ENCODE assay signal across 9 cellular contexts in the genomic region with DNA sequence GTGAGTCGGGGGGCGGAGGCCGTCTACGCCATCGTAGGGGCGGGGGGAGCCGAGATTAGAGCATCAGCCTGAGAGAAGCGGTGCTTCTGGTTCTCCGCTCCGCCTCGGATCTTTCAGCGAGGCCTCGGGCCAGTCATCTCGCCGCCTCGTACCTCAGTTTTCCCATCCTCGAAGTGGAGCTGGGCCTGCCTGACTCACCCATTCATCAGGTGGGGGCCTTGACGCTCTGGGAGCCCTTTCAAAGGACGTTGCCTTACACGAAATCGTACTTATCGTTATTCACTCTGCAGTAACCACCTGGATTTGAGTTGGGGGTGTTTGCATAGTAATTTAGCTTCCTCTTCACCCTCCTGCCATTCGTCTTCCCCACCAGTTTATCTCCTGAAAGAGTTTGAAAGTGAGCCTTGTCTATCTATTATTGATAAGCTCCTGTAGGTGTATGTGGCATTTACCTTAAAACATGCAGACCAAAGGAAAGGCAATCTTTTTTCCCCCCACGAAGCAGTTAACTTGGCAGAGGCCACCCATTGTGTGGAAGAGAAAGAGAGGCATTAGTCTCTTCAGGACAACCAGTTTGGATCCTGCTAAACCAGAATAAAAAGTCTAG. TPM values are rescaled to one million over a fixed set of nuclear protein-coding genes. Genes with fewer than 3 reads are reported as not detected.
A peak's percentile ranks its signal among the peaks of the same experiment; 100 is the strongest.
DNase-seq lines count a peak whose midpoint lies in the region; ATAC-seq and TF ChIP-seq lines count a peak whose summit lies in the region.
"Had no signal": no experiment of that assay in that cellular context is flagged by ENCODE, and none has a peak within 500 bp of the region (broad histone marks: within the 10 kb centered on the region; RNA-seq: fewer than 3 reads in every experiment).

No MANE protein-coding gene starts in this region.

- H3K9me3 Mint-ChIP-seq in activated B cell treated with CpG ODN at 0.5 μM for 24 hours, result no peaks in the 10 kb centered on the region

- H3K27me3 Mint-ChIP-seq in activated B cell treated with CpG ODN at 0.5 μM for 24 hours, result no peaks in the 10 kb centered on the region

- H3K27ac ChIP-seq in right cardiac atrium (ENCODE audit: low read length), result peak overlapping the region; percentile 98
- H3K27ac ChIP-seq in skin epidermis, result peak overlapping the region; percentile 85 to 98 (median 93)

- CTCF ChIA-PET in activated B cell treated with CpG ODN at 0.5 μM for 24 hours (lab: Charles Lee), result interaction anchor here (3.3 to 6.4 kb wide), 3 partner anchors 13 to 47 kb away, joined by 18 to 158 read pairs (median 22); partner anchors contain the start of genes C17orf50 and MMP28

- peak overlapping the region; percentile 100 for H3K27ac Mint-ChIP-seq in activated B cell treated with CpG ODN at 0.5 μM for 24 hours

- under 1% methylated on average over 24 of the region's 24 CpGs for WGBS in right cardiac atrium

- no peaks in the 10 kb centered on the region for H3K9me3 ChIP-seq in right cardiac atrium (ENCODE audit: control insufficient read depth, low read length)

- ATAC-seq in activated B cell treated with CpG ODN at 0.5 μM for 24 hours (ENCODE audit: low read depth), result peak; percentile 1
- ATAC-seq in right cardiac atrium, result no peak
- no peak for ATAC-seq in HG03521 (IDR thresholded peaks at IDR 0.05; ENCODE audit: unreplicated experiment)
- ATAC-seq in GM18861 (IDR thresholded peaks at IDR 0.05; ENCODE audit: unreplicated experiment), result no peak

- peak overlapping the region; percentile 93 for H3K4me3 Mint-ChIP-seq in activated B cell treated with CpG ODN at 0.5 μM for 24 hours

- no peaks in the 10 kb centered on the region for H3K27me3 ChIP-seq in right cardiac atrium (ENCODE audit: control insufficient read depth, insufficient read depth)

- H3K4me3 ChIP-seq in right cardiac atrium (ENCODE audit: low read length), result peak overlapping the region; percentile 86
- peak overlapping the region; percentile 62 to 93 (median 81) for H3K4me3 ChIP-seq in skin epidermis

- POLR2A ChIA-PET in activated B cell treated with CpG ODN at 0.5 μM for 24 hours (lab: Charles Lee), result interaction anchor here (0.6 to 3.5 kb wide), 14 partner anchors 8 to 739 kb away, joined by 3 to 121 read pairs (median 5); partner anchors contain the start of genes AP2B1, MMP28 and PEX12

- intact Hi-C loops in activated B cell treated with CpG ODN at 0.5 μM for 24 hours (cut with micrococcal nuclease) (loop anchor here (1.0 to 10.0 kb wide), 7 partner anchors 15 to 791 kb away; partner anchors contain the start of genes AP2B1, MMP28, MRM1 and SLFN5), right cardiac atrium (cut with DNase I) (no loop called here)

- TF ChIP-seq CTCF in activated B cell treated with CpG ODN at 0.5 μM for 24 hours (IDR thresholded peaks at IDR 0.05), result no peak

- no peaks in the 10 kb centered on the region for H3K4me1 ChIP-seq in right cardiac atrium (ENCODE audit: control insufficient read depth, insufficient read depth, low read length)

- peak in 2 of 3 experiments; percentile 15 for DNase-seq in stimulated activated CD4-positive, alpha-beta T cell treated with anti-CD3 and anti-CD28 coated beads, TNF-alpha, amount 100 ng/mL, for 24 hours (ENCODE audit: low read depth in 3 of 3)
- no peak for DNase-seq in stimulated activated CD4-positive, alpha-beta T cell treated with anti-CD3 and anti-CD28 coated beads, Interleukin-2, amount 100 ng/mL, for 48 hours
- DNase-seq in activated B cell treated with CpG ODN at 0.5 μM for 24 hours (no peak), right cardiac atrium (no peak), cerebellar cortex (ENCODE audit: low spot score) (no peak)

- H3K4me1 Mint-ChIP-seq in activated B cell treated with CpG ODN at 0.5 μM for 24 hours, result peaks cover 57% of the 10 kb centered on the region

- peaks cover 25% of the 10 kb centered on the region for H3K36me3 Mint-ChIP-seq in activated B cell treated with CpG ODN at 0.5 μM for 24 hours (ENCODE audit: low read depth)

RNA-seq across cellular contexts. Expression of gene TAF15, which starts 0.7 kb away (rescaled TPM):
- total RNA-seq in activated B cell treated with CpG ODN at 0.5 μM for 24 hours (224 and 243 TPM in 2 replicates), right cardiac atrium (100 to 1,000 TPM in 3 of 4 donors, 10 to 100 TPM in 1; 96.5 to 125 (median 106) TPM)
- 86.3 TPM for polyA plus RNA-seq in right cardiac atrium

RNA-seq across cellular contexts. Expression of gene MMP28, which starts 14.5 kb away (rescaled TPM):
- 0.59 TPM in 1 of 2 replicates, not detected in the other for total RNA-seq in activated B cell treated with CpG ODN at 0.5 μM for 24 hours
- total RNA-seq in right cardiac atrium, result 1 to 10 TPM; 4.6 to 5.8 (median 5.4) TPM
- polyA plus RNA-seq in right cardiac atrium, result 9.2 TPM

RNA-seq across cellular contexts. Expression of gene C17orf50, which starts 49.3 kb away (rescaled TPM):
- total RNA-seq in activated B cell treated with CpG ODN at 0.5 μM for 24 hours, result not detected in 2 replicates
- not detected for total RNA-seq in right cardiac atrium
- polyA plus RNA-seq in right cardiac atrium, result 0.14 TPM
- total RNA-seq: left colon had no signal

RNA-seq across cellular contexts. Expression of gene GAS2L2, which starts 56.9 kb away (rescaled TPM):
- total RNA-seq in activated B cell treated with CpG ODN at 0.5 μM for 24 hours (not detected in 2 replicates), right cardiac atrium (under 1 TPM in 2 of 4 donors, not detected in 2; 0.09 to 0.19 TPM)
- 0.14 TPM for polyA plus RNA-seq in right cardiac atrium

RNA-seq across cellular contexts. Expression of gene HEATR9, which starts 58.7 kb away (rescaled TPM):
- total RNA-seq in activated B cell treated with CpG ODN at 0.5 μM for 24 hours (not detected in 2 replicates), right cardiac atrium (not detected)
- polyA plus RNA-seq in right cardiac atrium, result not detected
- total RNA-seq: left colon had no signal

Comparison
In these comparisons a context has a peak if more than half of its experiments do, and no peak if none do; other contexts are left out.
1. DNase-seq: peak in stimulated activated CD4-positive, alpha-beta T cell treated with anti-CD3 and anti-CD28 coated beads, TNF-alpha, amount 100 ng/mL, for 24 hours (2 of 3); none in stimulated activated CD4-positive, alpha-beta T cell treated with anti-CD3 and anti-CD28 coated beads, Interleukin-2, amount 100 ng/mL, for 48 hours (0 of 2), activated B cell treated with CpG ODN at 0.5 μM for 24 hours (single experiment), right cardiac atrium (0 of 3) and cerebellar cortex (single experiment).